In genomic region chr17:1374426-1375177, GRCh38 we compare ENCODE assay signal across 14 cellular contexts. TPM values are rescaled to one million over a fixed set of nuclear protein-coding genes. Genes with fewer than 3 reads are reported as not detected.
DNase-seq lines count a peak whose midpoint lies in the region; ATAC-seq, FAIRE-seq and TF ChIP-seq lines count a peak whose summit lies in the region.
"Had no signal": no experiment of that assay in that cellular context is flagged by ENCODE, and none has a peak within 500 bp of the region (broad histone marks: within the 10 kb centered on the region; RNA-seq: fewer than 3 reads in every experiment).

No MANE protein-coding gene starts in this region.

- no peak overlapping the region for H3K4me3 ChIP-seq in CD4-positive, alpha-beta memory T cell (ENCODE audit: low read length in 2 of 2)
- H3K4me3 ChIP-seq: left ventricle myocardium inferior, prostate gland had no signal

- H3K27ac ChIP-seq in CD4-positive, alpha-beta memory T cell (ENCODE audit: low read depth, low read length) = peak overlapping the region; percentile 40
- H3K27ac ChIP-seq: left ventricle myocardium inferior had no signal

- TF ChIP-seq CTCF in nephron progenitor cell (IDR thresholded peaks at IDR 0.05) = no peak

- H3K9me3 ChIP-seq in CD4-positive, alpha-beta memory T cell (ENCODE audit: control insufficient read depth in 1 of 2, low read length in 2 of 2) = no peaks in the 10 kb centered on the region
- H3K9me3 ChIP-seq: left ventricle myocardium inferior, prostate gland had no signal

- H3K4me1 Mint-ChIP-seq in CD4-positive, alpha-beta memory T cell = peaks cover 43 to 88% (median 65%) of the 10 kb centered on the region in 4 donors
- H3K4me1 Mint-ChIP-seq in central memory CD8-positive, alpha-beta T cell = peaks cover 53% of the 10 kb centered on the region
- H3K4me1 Mint-ChIP-seq in nephron progenitor cell = peaks cover 38% of the 10 kb centered on the region

- H3K4me1 ChIP-seq in CD4-positive, alpha-beta memory T cell (ENCODE audit: insufficient read depth, low read length) = peaks cover 86% of the 10 kb centered on the region

- peak overlapping the region; percentile 84 to 94 (median 90) for H3K27ac Mint-ChIP-seq in CD4-positive, alpha-beta memory T cell
- peak overlapping the region; percentile 81 for H3K27ac Mint-ChIP-seq in central memory CD8-positive, alpha-beta T cell (ENCODE audit: low read depth)
- H3K27ac Mint-ChIP-seq in nephron progenitor cell = peak overlapping the region; percentile 58

- intact Hi-C loops in CD4-positive, alpha-beta memory T cell (cut with micrococcal nuclease) = no loop called here

- H3K36me3 Mint-ChIP-seq in CD4-positive, alpha-beta memory T cell = peaks cover 0 to 26% of the 10 kb centered on the region in 2 donors
- peaks cover 27% of the 10 kb centered on the region for H3K36me3 Mint-ChIP-seq in central memory CD8-positive, alpha-beta T cell (ENCODE audit: insufficient read depth)
- H3K36me3 Mint-ChIP-seq in nephron progenitor cell (ENCODE audit: low read depth) = peaks cover 68% of the 10 kb centered on the region

- H3K27me3 Mint-ChIP-seq in CD4-positive, alpha-beta memory T cell = no peaks in the 10 kb centered on the region
- no peaks in the 10 kb centered on the region for H3K27me3 Mint-ChIP-seq in central memory CD8-positive, alpha-beta T cell
- H3K27me3 Mint-ChIP-seq in nephron progenitor cell (ENCODE audit: low read depth, poor library complexity) = peaks cover 2% of the 10 kb centered on the region

- peak; percentile 42 for ATAC-seq in HG03175 (IDR thresholded peaks at IDR 0.05; ENCODE audit: unreplicated experiment)
- peak; percentile 59 for ATAC-seq in central memory CD8-positive, alpha-beta T cell (replicated peaks; ENCODE audit: extremely low read depth, poor library complexity, severe bottlenecking)
- ATAC-seq in GM18909 (IDR thresholded peaks at IDR 0.05; ENCODE audit: poor library complexity, unreplicated experiment) = no peak

- H3K36me3 ChIP-seq in CD4-positive, alpha-beta memory T cell (ENCODE audit: insufficient read depth, low read length) = peaks cover 2% of the 10 kb centered on the region
- H3K36me3 ChIP-seq: prostate gland had no signal

- POLR2A ChIA-PET in CD4-positive, alpha-beta memory T cell (lab: Charles Lee; ENCODE audit: partially characterized antibody) = interaction anchor here (0.6 to 1.4 kb wide), 6 partner anchors 12 to 146 kb away, joined by 3 to 7 read pairs (median 4); partner anchors contain the start of genes CRK, INPP5K and YWHAE

- peak in 3 of 5 donors; percentile 21 to 37 (median 34) for DNase-seq in CD4-positive, alpha-beta memory T cell
- no peak for DNase-seq in central memory CD8-positive, alpha-beta T cell (ENCODE audit: low spot score in 2 of 2)
- DNase-seq in nephron progenitor cell (no peak), NCI-H187 (lab: John Stamatoyannopoulos, UW) (no peak), HTR-8/SVneo (ENCODE audit: insufficient read length, low spot score) (no peak), NCI-H2107 (lab: John Stamatoyannopoulos, UW) (no peak)
- DNase-seq: left ventricle myocardium inferior, NCI-H82 had no signal

- H3K27me3 ChIP-seq in CD4-positive, alpha-beta memory T cell (ENCODE audit: insufficient read depth, low read length) = no peaks in the 10 kb centered on the region

- peak overlapping the region in 7 of 8 donors; percentile 33 to 90 (median 69) for H3K4me3 Mint-ChIP-seq in CD4-positive, alpha-beta memory T cell
- H3K4me3 Mint-ChIP-seq in central memory CD8-positive, alpha-beta T cell = peak overlapping the region; percentile 26
- no peak overlapping the region for H3K4me3 Mint-ChIP-seq in nephron progenitor cell

- no peaks in the 10 kb centered on the region for H3K9me3 Mint-ChIP-seq in CD4-positive, alpha-beta memory T cell
- H3K9me3 Mint-ChIP-seq in central memory CD8-positive, alpha-beta T cell = no peaks in the 10 kb centered on the region
- no peaks in the 10 kb centered on the region for H3K9me3 Mint-ChIP-seq in nephron progenitor cell

- CTCF ChIA-PET in CD4-positive, alpha-beta memory T cell (lab: Charles Lee; ENCODE audit: partially characterized antibody) = interaction anchor here (1.4 to 2.1 kb wide), 2 partner anchors 10 to 12 kb away, joined by 6 to 9 read pairs; no protein-coding TSS in a partner anchor

- FAIRE-seq in HTR-8/SVneo (lab: Jason Lieb, UNC) = no peak
- FAIRE-seq: colon, D721Med, frontal cortex had no signal

RNA-seq across cellular contexts. Expression of gene YWHAE, which starts 25.4 kb away (rescaled TPM):
- 100 to 1,000 TPM; 142 to 143 TPM for total RNA-seq in CD4-positive, alpha-beta memory T cell
- polyA plus RNA-seq in CD4-positive, alpha-beta memory T cell = 10 to 100 TPM; 54.1 to 56.4 TPM

Comparison
In these comparisons a context has a peak if more than half of its experiments do, and no peak if none do; other contexts are left out.
1. DNase-seq: peak in CD4-positive, alpha-beta memory T cell (3 of 5); none in central memory CD8-positive, alpha-beta T cell (0 of 2), nephron progenitor cell (single experiment), NCI-H187 (0 of 2), HTR-8/SVneo (single experiment) and NCI-H2107 (single experiment).
2. Peak in every context shown above with its lines, with median percentiles within 50 percentile points of each other: H3K27ac Mint-ChIP-seq.